In the genomic region with DNA sequence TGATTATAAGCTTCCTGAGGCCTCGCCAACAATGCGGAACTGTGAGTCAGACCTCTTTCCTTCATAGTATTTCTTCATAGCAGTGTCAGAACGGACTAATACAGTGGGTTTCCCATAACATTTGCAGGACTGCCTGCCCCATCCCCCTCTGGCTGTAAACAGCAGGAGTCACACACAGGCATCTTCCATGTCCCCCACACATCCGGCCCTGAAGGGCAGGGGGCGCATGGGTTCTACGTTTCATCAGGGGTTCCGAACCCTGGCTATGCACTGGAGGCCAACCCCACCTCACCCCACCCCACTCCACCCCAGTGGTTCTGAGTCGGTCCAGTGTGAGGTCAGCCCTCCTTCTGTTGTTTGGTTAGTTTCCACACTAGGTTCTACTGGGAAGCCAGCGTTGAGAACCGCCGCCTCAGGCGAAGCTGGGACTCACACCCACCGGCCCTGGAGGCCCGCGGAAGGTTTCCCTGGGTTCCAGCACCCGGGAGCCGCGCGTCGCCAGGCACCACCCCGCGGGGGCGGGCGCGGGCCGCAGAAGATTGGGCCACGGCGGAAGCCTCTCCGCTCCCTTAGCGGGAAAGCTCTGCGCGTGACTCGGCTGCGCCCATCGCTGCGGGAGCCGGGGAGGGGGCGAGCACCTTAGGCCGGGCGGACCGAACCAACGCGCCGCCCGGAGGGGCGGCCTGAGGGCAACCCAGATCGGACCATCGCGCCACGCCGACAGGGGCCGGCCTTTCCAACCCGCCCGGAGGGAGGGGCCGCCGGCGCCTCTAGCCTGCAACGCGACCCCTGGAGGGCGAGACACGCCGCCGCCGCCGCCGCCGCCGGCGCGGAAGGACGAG, we compare ENCODE assay signal across 8 cellular contexts. TPM values are rescaled to one million over a fixed set of nuclear protein-coding genes. Genes with fewer than 3 reads are reported as not detected.
DNase-seq lines count a peak whose midpoint lies in the region; ATAC-seq and TF ChIP-seq lines count a peak whose summit lies in the region.

A gene with protein sequence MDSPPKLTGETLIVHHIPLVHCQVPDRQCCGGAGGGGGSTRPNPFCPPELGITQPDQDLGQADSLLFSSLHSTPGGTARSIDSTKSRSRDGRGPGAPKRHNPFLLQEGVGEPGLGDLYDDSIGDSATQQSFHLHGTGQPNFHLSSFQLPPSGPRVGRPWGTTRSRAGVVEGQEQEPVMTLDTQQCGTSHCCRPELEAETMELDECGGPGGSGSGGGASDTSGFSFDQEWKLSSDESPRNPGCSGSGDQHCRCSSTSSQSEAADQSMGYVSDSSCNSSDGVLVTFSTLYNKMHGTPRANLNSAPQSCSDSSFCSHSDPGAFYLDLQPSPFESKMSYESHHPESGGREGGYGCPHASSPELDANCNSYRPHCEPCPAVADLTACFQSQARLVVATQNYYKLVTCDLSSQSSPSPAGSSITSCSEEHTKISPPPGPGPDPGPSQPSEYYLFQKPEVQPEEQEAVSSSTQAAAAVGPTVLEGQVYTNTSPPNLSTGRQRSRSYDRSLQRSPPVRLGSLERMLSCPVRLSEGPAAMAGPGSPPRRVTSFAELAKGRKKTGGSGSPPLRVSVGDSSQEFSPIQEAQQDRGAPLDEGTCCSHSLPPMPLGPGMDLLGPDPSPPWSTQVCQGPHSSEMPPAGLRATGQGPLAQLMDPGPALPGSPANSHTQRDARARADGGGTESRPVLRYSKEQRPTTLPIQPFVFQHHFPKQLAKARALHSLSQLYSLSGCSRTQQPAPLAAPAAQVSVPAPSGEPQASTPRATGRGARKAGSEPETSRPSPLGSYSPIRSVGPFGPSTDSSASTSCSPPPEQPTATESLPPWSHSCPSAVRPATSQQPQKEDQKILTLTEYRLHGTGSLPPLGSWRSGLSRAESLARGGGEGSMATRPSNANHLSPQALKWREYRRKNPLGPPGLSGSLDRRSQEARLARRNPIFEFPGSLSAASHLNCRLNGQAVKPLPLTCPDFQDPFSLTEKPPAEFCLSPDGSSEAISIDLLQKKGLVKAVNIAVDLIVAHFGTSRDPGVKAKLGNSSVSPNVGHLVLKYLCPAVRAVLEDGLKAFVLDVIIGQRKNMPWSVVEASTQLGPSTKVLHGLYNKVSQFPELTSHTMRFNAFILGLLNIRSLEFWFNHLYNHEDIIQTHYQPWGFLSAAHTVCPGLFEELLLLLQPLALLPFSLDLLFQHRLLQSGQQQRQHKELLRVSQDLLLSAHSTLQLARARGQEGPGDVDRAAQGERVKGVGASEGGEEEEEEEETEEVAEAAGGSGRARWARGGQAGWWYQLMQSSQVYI (N-terminal part only) (plus strand): TSS at position 799 of the 842 bp plus-strand sequence. CDS start 56,411 bp downstream, outside the sequence.

- no peaks in the 10 kb centered on the region for H3K9me3 Mint-ChIP-seq in activated CD4-positive, alpha-beta T cell treated with anti-CD3 and anti-CD28 coated beads, Interleukin-2, amount 10 ng/mL, durations not matched to agents 24 days and 14 days

- no peaks in the 10 kb centered on the region for H3K36me3 Mint-ChIP-seq in activated CD4-positive, alpha-beta T cell treated with anti-CD3 and anti-CD28 coated beads, Interleukin-2, amount 10 ng/mL, durations not matched to agents 24 days and 14 days (ENCODE audit: low read depth)

- TF ChIP-seq CTCF in BE2C (IDR thresholded peaks at IDR 0.05; ENCODE audit: low read depth, low read length): peak; percentile 17

- peak within 1 kb of the TSS; percentile 95 for H3K4me3 Mint-ChIP-seq in activated CD4-positive, alpha-beta T cell treated with anti-CD3 and anti-CD28 coated beads, Interleukin-2, amount 10 ng/mL, durations not matched to agents 24 days and 14 days

- peaks cover 27% of the 10 kb centered on the region for H3K4me1 Mint-ChIP-seq in activated CD4-positive, alpha-beta T cell treated with anti-CD3 and anti-CD28 coated beads, Interleukin-2, amount 10 ng/mL, durations not matched to agents 24 days and 14 days

- ATAC-seq in left colon (peak; percentile 88), GM18861 (IDR thresholded peaks at IDR 0.05; ENCODE audit: unreplicated experiment) (no peak)

- intact Hi-C loops in activated CD4-positive, alpha-beta T cell treated with anti-CD3 and anti-CD28 coated beads, Interleukin-2, amount 10 ng/mL, durations not matched to agents 24 days and 14 days (cut with micrococcal nuclease): no loop called here
- intact Hi-C loops in left colon (cut with DNase I, micrococcal nuclease): loop anchor here (5.0 kb wide), 2 partner anchors 58 to 63 kb away; no protein-coding TSS in a partner anchor

- H3K36me3 ChIP-seq in BE2C: no peaks in the 10 kb centered on the region

- no peaks in the 10 kb centered on the region for H3K27me3 ChIP-seq in BE2C

- H3K4me1 ChIP-seq in BE2C: no peaks in the 10 kb centered on the region

- H3K9me3 ChIP-seq in BE2C: no peaks in the 10 kb centered on the region

- peaks cover 20% of the 10 kb centered on the region for H3K27me3 Mint-ChIP-seq in activated CD4-positive, alpha-beta T cell treated with anti-CD3 and anti-CD28 coated beads, Interleukin-2, amount 10 ng/mL, durations not matched to agents 24 days and 14 days

- peak within 1 kb of the TSS; percentile 72 for H3K27ac Mint-ChIP-seq in activated CD4-positive, alpha-beta T cell treated with anti-CD3 and anti-CD28 coated beads, Interleukin-2, amount 10 ng/mL, durations not matched to agents 24 days and 14 days

- DNase-seq in BE2C: peak; percentile 87
- peak; percentile 72 for DNase-seq in H4 (ENCODE audit: low spot score)
- peak; percentile 61 for DNase-seq in NCI-H2227 treated with DMSO at 0.1 percent for 48 hours (lab: John Stamatoyannopoulos, UW)
- peak; percentile 89 for DNase-seq in activated CD4-positive, alpha-beta T cell treated with anti-CD3 and anti-CD28 coated beads, Interleukin-2, amount 10 ng/mL, durations not matched to agents 24 days and 14 days
- DNase-seq in dermis microvascular lymphatic vessel endothelial cell (ENCODE audit: low read depth in 2 of 2): peak; percentile 75 to 94
- peak; percentile 71 to 85 for DNase-seq in left colon
- peak; percentile 77 for DNase-seq in stimulated activated CD4-positive, alpha-beta T cell treated with anti-CD3 and anti-CD28 coated beads, Interleukin-15, amount 100 ng/mL, for 24 hours

- peak within 1 kb of the TSS; percentile 63 for H3K4me3 ChIP-seq in BE2C (ENCODE audit: low read depth, low read length)

RNA-seq across cellular contexts. Expression of the gene that starts here (rescaled TPM):
- polyA plus RNA-seq in BE2C (2012; ENCODE audit: insufficient read depth, insufficient read length, low read depth): 12.2 TPM
- 6.2 and 8.7 TPM in 2 replicates for total RNA-seq in H4 (2014; rRNA removed; shearing (Covaris generic))
- total RNA-seq in activated CD4-positive, alpha-beta T cell treated with anti-CD3 and anti-CD28 coated beads, Interleukin-2, amount 10 ng/mL, durations not matched to agents 24 days and 14 days: 6.9 and 7.9 TPM in 2 replicates
- 7.8 and 11.1 TPM in 2 replicates for total RNA-seq in dermis microvascular lymphatic vessel endothelial cell
- 1 to 10 TPM; 7.7 to 9.2 TPM for total RNA-seq in left colon
